ENCODE assay signal across 15 cellular contexts in genomic region chr7:139429735-139430134, GRCh38. TPM values are rescaled to one million over a fixed set of nuclear protein-coding genes. Genes with fewer than 3 reads are reported as not detected.
"Had no signal": no experiment of that assay in that cellular context is flagged by ENCODE, and none has a peak within 500 bp of the region (broad histone marks: within the 10 kb centered on the region; RNA-seq: fewer than 3 reads in every experiment).

No MANE protein-coding gene starts in this region.

RNA-seq across cellular contexts. Expression of gene KLRG2, which starts 53.7 kb away (rescaled TPM):
- total RNA-seq: cerebellum; endothelial cell of umbilical vein; glomerular endothelial cell; heart left ventricle; left cardiac atrium; lung microvascular endothelial cell; naive thymus-derived CD4-positive, alpha-beta T cell; osteocyte; psoas muscle; right cardiac atrium; skeletal muscle tissue; subcutaneous adipose tissue; thoracic aorta; transverse colon; urinary bladder had no signal
- polyA plus RNA-seq: endothelial cell of umbilical vein; heart left ventricle; naive thymus-derived CD4-positive, alpha-beta T cell; right cardiac atrium had no signal
